Comparison of ENCODE assay signal across 17 cellular contexts in the genomic region with DNA sequence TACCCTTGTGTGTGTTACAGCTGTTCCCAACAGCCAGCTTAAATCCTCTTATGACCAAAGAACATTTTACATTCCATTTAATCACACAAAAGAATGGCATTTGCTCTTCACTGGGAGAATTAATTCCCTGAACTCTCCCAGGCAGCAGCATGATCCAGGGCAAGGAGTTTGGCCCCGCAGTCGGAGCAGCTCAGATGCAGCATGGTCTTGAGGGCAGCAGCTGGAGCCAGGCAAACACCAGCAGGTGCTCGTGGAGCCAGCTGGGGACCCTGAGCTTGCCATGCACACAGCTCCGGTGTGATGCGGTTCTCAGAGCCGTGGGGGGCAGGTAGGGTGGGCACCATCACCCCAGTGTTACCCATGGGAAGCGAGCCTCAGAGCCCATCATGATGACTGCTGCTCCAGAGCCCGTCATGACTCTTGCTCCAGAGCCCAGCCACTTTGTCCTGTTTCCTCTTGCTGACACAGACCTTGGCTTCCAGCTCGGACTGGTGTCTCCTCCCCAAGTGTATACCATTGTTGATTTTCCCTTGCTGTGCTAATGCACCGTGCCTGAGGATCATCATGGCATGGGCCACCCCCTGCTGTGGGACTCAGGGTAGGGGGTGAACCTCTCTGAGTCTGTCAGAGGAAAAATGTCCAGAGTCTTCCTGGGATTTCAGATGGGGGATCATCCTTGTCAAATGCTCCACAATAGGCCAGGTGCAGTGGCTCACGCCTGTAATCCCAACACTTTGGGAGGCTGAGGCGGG.
DNase-seq lines count a peak whose midpoint lies in the region; ATAC-seq, FAIRE-seq and TF ChIP-seq lines count a peak whose summit lies in the region.
"Had no signal": no experiment of that assay in that cellular context is flagged by ENCODE, and none has a peak within 500 bp of the region (broad histone marks: within the 10 kb centered on the region; RNA-seq: fewer than 3 reads in every experiment).

No MANE protein-coding gene starts in this region.

- no peak overlapping the region for H3K4me3 ChIP-seq in heart left ventricle
- H3K4me3 ChIP-seq in vagina, result no peak overlapping the region

- peak overlapping the region in 2 of 5 experiments; percentile 14 to 59 for H3K4me3 Mint-ChIP-seq in brain
- H3K4me3 Mint-ChIP-seq: activated T-cell treated with anti-CD3 and anti-CD28 coated beads, Interleukin-2, amount 50 U/mL, for 4 hours had no signal

- TF ChIP-seq POLR2A in heart left ventricle (IDR thresholded peaks at IDR 0.05) (no peak), vagina (IDR thresholded peaks at IDR 0.05) (no peak), GM12891 (IDR thresholded peaks at IDR 0.05; ENCODE audit: low read depth, low read length) (no peak)

- H3K36me3 Mint-ChIP-seq in brain, result peaks cover 83% of the 10 kb centered on the region

- peak overlapping the region in 10 of 12 donors; percentile 10 to 78 (median 72) for H3K27ac ChIP-seq in heart left ventricle
- H3K27ac ChIP-seq in vagina, result peak overlapping the region; percentile 70

- intact Hi-C loops in heart left ventricle (cut with DNase I), result loop anchor here in 2 of 10 donors (5.0 kb wide), 1 partner anchor 40 kb away; no protein-coding TSS in a partner anchor
- intact Hi-C loops in left cardiac atrium (cut with DNase I), result no loop called here
- intact Hi-C loops in vagina (cut with DNase I), result no loop called here

- TF ChIP-seq CTCF in heart left ventricle (IDR thresholded peaks at IDR 0.05) (no peak), brain (conservative IDR thresholded peaks at IDR 0.05) (no peak), vagina (IDR thresholded peaks at IDR 0.05) (no peak)

- peaks cover 73% of the 10 kb centered on the region for H3K4me1 Mint-ChIP-seq in brain

- H3K9me3 ChIP-seq in heart left ventricle (peaks cover 0 to 4% (median 0%) of the 10 kb centered on the region in 12 donors), vagina (no peaks in the 10 kb centered on the region)

- H3K36me3 ChIP-seq in heart left ventricle, result no peaks in the 10 kb centered on the region
- no peaks in the 10 kb centered on the region for H3K36me3 ChIP-seq in vagina

- ATAC-seq in heart left ventricle (no peak), left cardiac atrium (no peak)
- ATAC-seq: activated T-cell treated with anti-CD3 and anti-CD28 coated beads, Interleukin-2, amount 50 U/mL, for 4 hours; HCT116; PC-3 had no signal

- DNase-seq in heart left ventricle (peak in 1 of 5 donors; percentile 42), left cardiac atrium (no peak), myocyte (ENCODE audit: low read depth) (peak; percentile 68), vagina (ENCODE audit: extremely low spot score in 2 of 2) (no peak), GM12891 (ENCODE audit: insufficient read length, low spot score) (no peak)
- DNase-seq in activated T-cell treated with anti-CD3 and anti-CD28 coated beads, Interleukin-2, amount 50 U/mL, for 1 hour, result no peak
- no peak for DNase-seq in activated naive CD4-positive, alpha-beta T cell (lab: John Stamatoyannopoulos, UW)
- DNase-seq: activated CD4-positive, alpha-beta T cell treated with anti-CD3 and anti-CD28 coated beads for 4 hours; activated T-cell treated with anti-CD3 and anti-CD28 coated beads, Interleukin-2, amount 50 U/mL, for 4 hours; amniotic stem cell; effector CD4-positive, alpha-beta T cell; PC-3; small intestine had no signal

- no peaks in the 10 kb centered on the region for H3K27me3 Mint-ChIP-seq in brain

- WGBS in heart left ventricle, 4 donors, result 81 to 89% (median 83%) methylated on average over 11 to 12 of the region's 12 CpGs

- H3K27me3 ChIP-seq in heart left ventricle (no peaks in the 10 kb centered on the region), vagina (no peaks in the 10 kb centered on the region)

- H3K27ac Mint-ChIP-seq in brain, result peak overlapping the region in 4 of 5 experiments; percentile 63 to 98 (median 96)

- no peak for FAIRE-seq in GM12891 (lab: Jason Lieb, UNC)
- FAIRE-seq: frontal cortex, islet of Langerhans, small intestine had no signal

- H3K4me1 ChIP-seq in heart left ventricle, result peaks cover 29 to 100% (median 88%) of the 10 kb centered on the region in 12 donors
- H3K4me1 ChIP-seq in vagina, result peaks cover 62% of the 10 kb centered on the region

- H3K9me3 Mint-ChIP-seq in brain, result peaks cover 0 to 25% (median 18%) of the 10 kb centered on the region in 5 experiments

TF ChIP-seq in GM12891, 5 proteins besides CTCF, POLR2A, EP300 and RAD21:
- no peak for TF ChIP-seq SPI1 (IDR thresholded peaks at IDR 0.05; ENCODE audit: low read depth, low read length)
- TF ChIP-seq PAX5 (IDR thresholded peaks at IDR 0.05; ENCODE audit: insufficient read depth, low read length, severe bottlenecking), result no peak
- no peak for TF ChIP-seq POU2F2 (IDR thresholded peaks at IDR 0.05; ENCODE audit: low read depth, low read length)
- no peak for TF ChIP-seq TAF1 (IDR thresholded peaks at IDR 0.05; ENCODE audit: low read depth, low read length)
- no peak for TF ChIP-seq POLR2AphosphoS5 (IDR thresholded peaks at IDR 0.05; ENCODE audit: low read depth, low read length)
